ENCODE assay signal across 8 cellular contexts in genomic region chr15:42736793-42737528, GRCh38. TPM values are rescaled to one million over a fixed set of nuclear protein-coding genes. Genes with fewer than 3 reads are reported as not detected.
DNase-seq lines count a peak whose midpoint lies in the region; ATAC-seq and TF ChIP-seq lines count a peak whose summit lies in the region.

A gene with protein sequence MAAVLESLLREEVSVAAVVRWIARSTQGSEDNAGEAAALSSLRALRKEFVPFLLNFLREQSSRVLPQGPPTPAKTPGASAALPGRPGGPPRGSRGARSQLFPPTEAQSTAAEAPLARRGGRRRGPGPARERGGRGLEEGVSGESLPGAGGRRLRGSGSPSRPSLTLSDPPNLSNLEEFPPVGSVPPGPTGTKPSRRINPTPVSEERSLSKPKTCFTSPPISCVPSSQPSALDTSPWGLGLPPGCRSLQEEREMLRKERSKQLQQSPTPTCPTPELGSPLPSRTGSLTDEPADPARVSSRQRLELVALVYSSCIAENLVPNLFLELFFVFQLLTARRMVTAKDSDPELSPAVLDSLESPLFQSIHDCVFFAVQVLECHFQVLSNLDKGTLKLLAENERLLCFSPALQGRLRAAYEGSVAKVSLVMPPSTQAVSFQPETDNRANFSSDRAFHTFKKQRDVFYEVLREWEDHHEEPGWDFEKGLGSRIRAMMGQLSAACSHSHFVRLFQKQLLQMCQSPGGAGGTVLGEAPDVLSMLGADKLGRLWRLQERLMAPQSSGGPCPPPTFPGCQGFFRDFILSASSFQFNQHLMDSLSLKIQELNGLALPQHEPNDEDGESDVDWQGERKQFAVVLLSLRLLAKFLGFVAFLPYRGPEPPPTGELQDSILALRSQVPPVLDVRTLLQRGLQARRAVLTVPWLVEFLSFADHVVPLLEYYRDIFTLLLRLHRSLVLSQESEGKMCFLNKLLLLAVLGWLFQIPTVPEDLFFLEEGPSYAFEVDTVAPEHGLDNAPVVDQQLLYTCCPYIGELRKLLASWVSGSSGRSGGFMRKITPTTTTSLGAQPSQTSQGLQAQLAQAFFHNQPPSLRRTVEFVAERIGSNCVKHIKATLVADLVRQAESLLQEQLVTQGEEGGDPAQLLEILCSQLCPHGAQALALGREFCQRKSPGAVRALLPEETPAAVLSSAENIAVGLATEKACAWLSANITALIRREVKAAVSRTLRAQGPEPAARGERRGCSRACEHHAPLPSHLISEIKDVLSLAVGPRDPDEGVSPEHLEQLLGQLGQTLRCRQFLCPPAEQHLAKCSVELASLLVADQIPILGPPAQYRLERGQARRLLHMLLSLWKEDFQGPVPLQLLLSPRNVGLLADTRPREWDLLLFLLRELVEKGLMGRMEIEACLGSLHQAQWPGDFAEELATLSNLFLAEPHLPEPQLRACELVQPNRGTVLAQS (minus strand): TSS chr15:42737128. CDS start chr15:42737102, 26 bp downstream.

- intact Hi-C loops in breast epithelium (cut with DNase I; ENCODE audit: low total_unique reads): no loop called here

- TF ChIP-seq CTCF in VCaP (conservative IDR thresholded peaks at IDR 0.05) (no peak), breast epithelium (IDR thresholded peaks at IDR 0.05) (no peak)

- peak; percentile 68 for ATAC-seq in HG03039 (IDR thresholded peaks at IDR 0.05; ENCODE audit: unreplicated experiment)

- no peaks in the 10 kb centered on the region for H3K9me3 ChIP-seq in breast epithelium
- H3K9me3 ChIP-seq in iPS-20b (ENCODE audit: insufficient read depth, low read depth, low read length): no peaks in the 10 kb centered on the region
- no peaks in the 10 kb centered on the region for H3K9me3 ChIP-seq in skeletal muscle tissue (ENCODE audit: control insufficient read depth in 3 of 3, low read length in 3 of 3)

- DNase-seq in NCI-H2081 (lab: John Stamatoyannopoulos, UW) (peak; percentile 81 to 85), NCI-H2081 treated with DMSO at 0.1 percent for 48 hours (lab: John Stamatoyannopoulos, UW) (no peak), NCI-H2171 treated with DMSO at 0.1 percent for 48 hours (lab: John Stamatoyannopoulos, UW) (peak; percentile 76), breast epithelium (ENCODE audit: low spot score in 2 of 2) (peak; percentile 81 to 89)

- H3K27me3 ChIP-seq in breast epithelium (no peaks in the 10 kb centered on the region), iPS-20b (ENCODE audit: insufficient read depth, low read length) (peaks cover 6% of the 10 kb centered on the region; the same call in 1 of the 2 replicates), skeletal muscle tissue (ENCODE audit: control insufficient read depth in 3 of 3, insufficient read depth in 3 of 3, low read length in 3 of 3) (no peaks in the 10 kb centered on the region)

- H3K4me3 ChIP-seq in breast epithelium (peak within 1 kb of the TSS; percentile 85 to 99 (median 85)), iPS-20b (ENCODE audit: low read length) (peak within 1 kb of the TSS; percentile 75), skeletal muscle tissue (ENCODE audit: low read length in 3 of 3) (peak within 1 kb of the TSS; percentile 82 to 96 (median 94))

- H3K9ac ChIP-seq in iPS-20b (ENCODE audit: low read depth, low read length): peak within 1 kb of the TSS; percentile 88
- peak within 1 kb of the TSS; percentile 88 to 94 (median 91) for H3K9ac ChIP-seq in skeletal muscle tissue (ENCODE audit: low read depth in 1 of 3, low read length in 3 of 3)

- TF ChIP-seq POLR2A in breast epithelium (IDR thresholded peaks at IDR 0.05): peak; percentile 33

- H3K4me1 ChIP-seq in breast epithelium (peaks cover 0 to 6% of the 10 kb centered on the region in 2 donors), iPS-20b (ENCODE audit: insufficient read depth, low read length) (peaks cover 5% of the 10 kb centered on the region; the same call in 1 of the 2 replicates), skeletal muscle tissue (ENCODE audit: control insufficient read depth in 3 of 3, insufficient read depth in 3 of 3, low read length in 3 of 3) (peaks cover 10 to 18% (median 15%) of the 10 kb centered on the region in 3 donors)

- H3K36me3 ChIP-seq in breast epithelium (no peaks in the 10 kb centered on the region), iPS-20b (ENCODE audit: insufficient read depth, low read depth, low read length) (peaks cover 33% of the 10 kb centered on the region), skeletal muscle tissue (ENCODE audit: control insufficient read depth in 3 of 3, insufficient read depth in 3 of 3, low read length in 3 of 3) (peaks cover 29 to 33% (median 31%) of the 10 kb centered on the region in 3 donors)

- H3K27ac ChIP-seq in VCaP (peak within 1 kb of the TSS; percentile 81), breast epithelium (peak within 1 kb of the TSS; percentile 85 to 89), iPS-20b (ENCODE audit: low read length) (no peak within 1 kb of the TSS), skeletal muscle tissue (ENCODE audit: low read depth, low read length) (peak within 1 kb of the TSS; percentile 83)

RNA-seq across cellular contexts. Expression of the gene that starts here (rescaled TPM):
- total RNA-seq in breast epithelium (10 to 100 TPM in 2 of 3 donors, 1 to 10 TPM in 1; 8.8 to 15.2 (median 14.7) TPM), skeletal muscle tissue (9.9 TPM)
